ENCODE assay signal across 14 cellular contexts in genomic region chr2:71952572-71953188, GRCh38.
A peak's percentile ranks its signal among the peaks of the same experiment; 100 is the strongest.
DNase-seq lines count a peak whose midpoint lies in the region; ATAC-seq and TF ChIP-seq lines count a peak whose summit lies in the region.
"Had no signal": no experiment of that assay in that cellular context is flagged by ENCODE, and none has a peak within 500 bp of the region (broad histone marks: within the 10 kb centered on the region; RNA-seq: fewer than 3 reads in every experiment).

No MANE protein-coding gene starts in this region.

- H3K9me3 Mint-ChIP-seq in type B pancreatic cell = peaks cover 5% of the 10 kb centered on the region

- no peaks in the 10 kb centered on the region for H3K27me3 Mint-ChIP-seq in type B pancreatic cell

- no peak for TF ChIP-seq CTCF in type B pancreatic cell (conservative IDR thresholded peaks at IDR 0.05)

- peak overlapping the region; percentile 86 for H3K27ac Mint-ChIP-seq in type B pancreatic cell
- H3K27ac Mint-ChIP-seq: activated CD4-positive, alpha-beta T cell treated with anti-CD3 and anti-CD28 coated beads for 36 hours had no signal

- no peaks in the 10 kb centered on the region for H3K36me3 Mint-ChIP-seq in type B pancreatic cell

- H3K4me1 Mint-ChIP-seq in type B pancreatic cell (ENCODE audit: unreplicated experiment) = peaks cover 28% of the 10 kb centered on the region
- H3K4me1 Mint-ChIP-seq: activated CD4-positive, alpha-beta T cell treated with anti-CD3 and anti-CD28 coated beads for 36 hours had no signal

- H3K4me3 Mint-ChIP-seq in type B pancreatic cell = peak overlapping the region; percentile 65
- H3K4me3 Mint-ChIP-seq: activated CD4-positive, alpha-beta T cell treated with anti-CD3 and anti-CD28 coated beads for 36 hours had no signal

- DNase-seq in DMS79 treated with DMSO at 0.1 percent for 48 hours (lab: John Stamatoyannopoulos, UW) (peak; percentile 15), DMS79 (lab: John Stamatoyannopoulos, UW) (no peak), T47D (ENCODE audit: low read depth in 1 of 2, low spot score in 1 of 2) (peak; percentile 37 to 95), left kidney (ENCODE audit: low read depth, low spot score) (peak; percentile 28), type B pancreatic cell (ENCODE audit: extremely low spot score, unreplicated experiment) (no peak), NCI-H1694 (lab: John Stamatoyannopoulos, UW) (no peak)
- DNase-seq: activated CD4-positive, alpha-beta T cell treated with anti-CD3 and anti-CD28 coated beads for 36 hours; activated CD8-positive, alpha-beta memory T cell treated with anti-CD3 and anti-CD28 coated beads, Interleukin-2, amount 50 U/mL, for 48 hours; NCI-H1436; stimulated activated CD4-positive, alpha-beta T cell treated with anti-CD3 and anti-CD28 coated beads, Interleukin-4, amount 100 ng/mL, for 4 hours; substantia nigra had no signal

- ATAC-seq in GM18861 (IDR thresholded peaks at IDR 0.05; ENCODE audit: unreplicated experiment) (no peak), HG03354 (IDR thresholded peaks at IDR 0.05; ENCODE audit: poor library complexity, severe bottlenecking, unreplicated experiment) (no peak)
- ATAC-seq: activated CD4-positive, alpha-beta T cell treated with anti-CD3 and anti-CD28 coated beads for 36 hours; gastroesophageal sphincter had no signal

- in situ Hi-C loops in T47D (cut with HindIII; ENCODE audit: low pct_unique_long_range_greater_than_20kb, low sequenced_read_pairs) = no loop called here

Comparison
In these comparisons a context has a peak if more than half of its experiments do, and no peak if none do; other contexts are left out.
1. DNase-seq: peak in DMS79 treated with DMSO at 0.1 percent for 48 hours (single experiment), T47D (2 of 2) and left kidney (single experiment); none in DMS79 (single experiment), type B pancreatic cell (single experiment) and NCI-H1694 (single experiment).